In genomic region chr16:70591609-70592008, GRCh38 we compare ENCODE assay signal across 29 cellular contexts. TPM values are rescaled to one million over a fixed set of nuclear protein-coding genes. Genes with fewer than 3 reads are reported as not detected.
A peak's percentile ranks its signal among the peaks of the same experiment; 100 is the strongest.
DNase-seq lines count a peak whose midpoint lies in the region; ATAC-seq, FAIRE-seq and TF ChIP-seq lines count a peak whose summit lies in the region.
"Had no signal": no experiment of that assay in that cellular context is flagged by ENCODE, and none has a peak within 500 bp of the region (broad histone marks: within the 10 kb centered on the region; RNA-seq: fewer than 3 reads in every experiment).

No MANE protein-coding gene starts in this region.

- no peak overlapping the region for H3K4me2 ChIP-seq in A549

- intact Hi-C loops in mucosa of descending colon (cut with DNase I, micrococcal nuclease): no loop called here

- H3K9me3 Mint-ChIP-seq in activated T-cell treated with anti-CD3 and anti-CD28 coated beads, Interleukin-2, amount 50 U/mL, for 24 hours: no peaks in the 10 kb centered on the region
- H3K9me3 Mint-ChIP-seq: activated CD4-positive, alpha-beta memory T cell treated with anti-CD3 and anti-CD28 coated beads for 36 hours; activated naive CD8-positive, alpha-beta T cell treated with anti-CD3 and anti-CD28 coated beads for 36 hours; activated T-cell treated with anti-CD3 and anti-CD28 coated beads, Interleukin-2, amount 50 U/mL, for 72 hours; neural crest cell; stimulated activated naive CD8-positive, alpha-beta T cell treated with anti-CD3 and anti-CD28 coated beads, Interleukin-15, Interleukin-2, amounts not matched to agents 100 ng/mL and 50 ng/mL, for 24 hours; WTC11 had no signal

- no peaks in the 10 kb centered on the region for H3K36me3 ChIP-seq in esophagus (ENCODE audit: control insufficient read depth in 2 of 2, insufficient read depth in 2 of 2, low read length in 1 of 2)
- H3K36me3 ChIP-seq in mucosa of descending colon (ENCODE audit: low read depth): no peaks in the 10 kb centered on the region
- H3K36me3 ChIP-seq in subcutaneous abdominal adipose tissue (ENCODE audit: control insufficient read depth in 5 of 5, insufficient read depth in 5 of 5, low read length in 5 of 5): peaks cover 0 to under 1% (median 0%) of the 10 kb centered on the region in 5 donors

- H3K27me3 ChIP-seq in esophagus (ENCODE audit: control insufficient read depth in 1 of 2, insufficient read depth in 2 of 2, low read length in 2 of 2) (no peaks in the 10 kb centered on the region), subcutaneous abdominal adipose tissue (ENCODE audit: control insufficient read depth in 5 of 5, insufficient read depth in 4 of 5, low read length in 5 of 5) (no peaks in the 10 kb centered on the region)
- H3K27me3 ChIP-seq: dorsolateral prefrontal cortex had no signal

- no peak for FAIRE-seq in A549 (lab: Jason Lieb, UNC)
- FAIRE-seq: bronchial epithelial cell, GM12892 had no signal

- H3K9me3 ChIP-seq in A549 (no peaks in the 10 kb centered on the region), esophagus (ENCODE audit: control insufficient read depth in 2 of 2, insufficient read depth in 1 of 2, low read depth in 1 of 2, low read length in 1 of 2) (no peaks in the 10 kb centered on the region), mucosa of descending colon (no peaks in the 10 kb centered on the region), subcutaneous abdominal adipose tissue (ENCODE audit: control insufficient read depth in 5 of 5, low read length in 5 of 5) (no peaks in the 10 kb centered on the region)

- TF ChIP-seq RAD21 in A549 (conservative IDR thresholded peaks at IDR 0.05 in 1 of 2, IDR thresholded peaks at IDR 0.05 in 1 of 2): no peak

- 64% methylated on average over 3 of the region's 4 CpGs for WGBS in A549 (ENCODE audit: missing lambda C conversion rate)
- 46 to 53% methylated on average over 4 of the region's 4 CpGs for WGBS in esophagus, 2 donors

- H3K27me3 Mint-ChIP-seq in activated T-cell treated with anti-CD3 and anti-CD28 coated beads, Interleukin-2, amount 50 U/mL, for 24 hours: no peaks in the 10 kb centered on the region
- H3K27me3 Mint-ChIP-seq: activated naive CD8-positive, alpha-beta T cell treated with anti-CD3 and anti-CD28 coated beads for 36 hours; stimulated activated naive CD8-positive, alpha-beta T cell treated with anti-CD3 and anti-CD28 coated beads, Interleukin-15, Interleukin-2, amounts not matched to agents 100 ng/mL and 50 ng/mL, for 24 hours had no signal

- ATAC-seq in A549 (peak; percentile 28 to 37; a peak in 4 of 6 replicates), mucosa of descending colon (peak; percentile 43)

- no peak overlapping the region for H3K27ac Mint-ChIP-seq in activated T-cell treated with anti-CD3 and anti-CD28 coated beads, Interleukin-2, amount 50 U/mL, for 24 hours
- H3K27ac Mint-ChIP-seq: activated CD4-positive, alpha-beta memory T cell treated with anti-CD3 and anti-CD28 coated beads for 36 hours; activated naive CD8-positive, alpha-beta T cell treated with anti-CD3 and anti-CD28 coated beads for 36 hours; activated T-cell treated with anti-CD3 and anti-CD28 coated beads, Interleukin-2, amount 50 U/mL, for 72 hours; stimulated activated naive CD8-positive, alpha-beta T cell treated with anti-CD3 and anti-CD28 coated beads, Interleukin-15, Interleukin-2, amounts not matched to agents 100 ng/mL and 50 ng/mL, for 24 hours; WTC11 had no signal

- CTCF ChIA-PET in A549 (lab: Yijun Ruan, JAX): interaction anchor here (1.3 to 2.8 kb wide), 4 partner anchors 13 to 179 kb away, joined by 3 to 7 read pairs (median 4); no protein-coding TSS in a partner anchor

- H3K4me1 ChIP-seq in A549: peaks cover 14% of the 10 kb centered on the region
- H3K4me1 ChIP-seq in esophagus (ENCODE audit: control insufficient read depth in 2 of 2, insufficient read depth in 2 of 2, low read length in 1 of 2): peaks cover 8 to 18% of the 10 kb centered on the region in 2 donors
- H3K4me1 ChIP-seq in mucosa of descending colon (ENCODE audit: low read depth): peaks cover 6% of the 10 kb centered on the region
- peaks cover 10 to 41% (median 27%) of the 10 kb centered on the region in 5 donors for H3K4me1 ChIP-seq in subcutaneous abdominal adipose tissue (ENCODE audit: control insufficient read depth in 5 of 5, insufficient read depth in 5 of 5, low read length in 5 of 5)

- TF ChIP-seq CTCF in A549 (IDR thresholded peaks at IDR 0.05) (no peak), mucosa of descending colon (IDR thresholded peaks at IDR 0.05) (no peak)

- no peak for TF ChIP-seq POLR2A in A549 (IDR thresholded peaks at IDR 0.05; ENCODE audit: low read length)

- no peak for TF ChIP-seq EP300 in A549 (IDR thresholded peaks at IDR 0.05)

- H3K4me1 Mint-ChIP-seq in activated T-cell treated with anti-CD3 and anti-CD28 coated beads, Interleukin-2, amount 50 U/mL, for 24 hours (ENCODE audit: low read depth): no peaks in the 10 kb centered on the region
- H3K4me1 Mint-ChIP-seq: activated naive CD8-positive, alpha-beta T cell treated with anti-CD3 and anti-CD28 coated beads for 36 hours had no signal

- H3K36me3 Mint-ChIP-seq in activated T-cell treated with anti-CD3 and anti-CD28 coated beads, Interleukin-2, amount 50 U/mL, for 24 hours (ENCODE audit: low read depth): no peaks in the 10 kb centered on the region
- H3K36me3 Mint-ChIP-seq: activated CD4-positive, alpha-beta memory T cell treated with anti-CD3 and anti-CD28 coated beads for 36 hours; activated naive CD8-positive, alpha-beta T cell treated with anti-CD3 and anti-CD28 coated beads for 36 hours; WTC11 had no signal

- peak overlapping the region in 1 of 5 donors; percentile 62 for H3K9ac ChIP-seq in subcutaneous abdominal adipose tissue (ENCODE audit: low read length in 5 of 5)

- no peak overlapping the region for H3K4me3 Mint-ChIP-seq in activated T-cell treated with anti-CD3 and anti-CD28 coated beads, Interleukin-2, amount 50 U/mL, for 24 hours
- H3K4me3 Mint-ChIP-seq: activated CD4-positive, alpha-beta memory T cell treated with anti-CD3 and anti-CD28 coated beads for 36 hours; activated naive CD8-positive, alpha-beta T cell treated with anti-CD3 and anti-CD28 coated beads for 36 hours; activated T-cell treated with anti-CD3 and anti-CD28 coated beads, Interleukin-2, amount 50 U/mL, for 72 hours; neural crest cell; stimulated activated naive CD8-positive, alpha-beta T cell treated with anti-CD3 and anti-CD28 coated beads, Interleukin-15, Interleukin-2, amounts not matched to agents 100 ng/mL and 50 ng/mL, for 24 hours; WTC11 had no signal

- POLR2A ChIA-PET in A549 (lab: Yijun Ruan, JAX): no interaction called here

- DNase-seq in A549 (ENCODE audit: low read depth in 1 of 2, low spot score in 1 of 2): no peak
- peak in 1 of 3 donors; percentile 31 for DNase-seq in mucosa of descending colon
- no peak for DNase-seq in AG08395 (ENCODE audit: low spot score)
- no peak for DNase-seq in activated T-cell treated with anti-CD3 and anti-CD28 coated beads, Interleukin-2, amount 50 U/mL, for 24 hours
- DNase-seq in putamen (ENCODE audit: low spot score): no peak
- no peak for DNase-seq in anterior cingulate cortex (lab: John Stamatoyannopoulos, UW)
- DNase-seq: activated CD4-positive, alpha-beta memory T cell treated with anti-CD3 and anti-CD28 coated beads for 36 hours; activated naive CD8-positive, alpha-beta T cell treated with anti-CD3 and anti-CD28 coated beads for 36 hours; activated T-cell treated with anti-CD3 and anti-CD28 coated beads, Interleukin-2, amount 50 U/mL, for 72 hours; C1 segment of cervical spinal cord; DMS153; dorsolateral prefrontal cortex; erythroblast; GF-D8; glutamatergic neuron; NCI-H1417 treated with DMSO at 0.1 percent for 48 hours; NCI-H2171; NCI-H69 had no signal

- H3K27ac ChIP-seq in A549 (no peak overlapping the region), esophagus (ENCODE audit: low read depth in 2 of 2, low read length in 1 of 2) (peak overlapping the region; percentile 93 to 98), subcutaneous abdominal adipose tissue (ENCODE audit: low read depth, low read length) (peak overlapping the region; percentile 60)

- no peak overlapping the region for H3K4me3 ChIP-seq in A549
- H3K4me3 ChIP-seq in esophagus (ENCODE audit: low read depth in 1 of 2, low read length in 2 of 2): no peak overlapping the region
- H3K4me3 ChIP-seq in mucosa of descending colon: no peak overlapping the region
- no peak overlapping the region for H3K4me3 ChIP-seq in subcutaneous abdominal adipose tissue (ENCODE audit: low read depth in 1 of 5, low read length in 5 of 5)
- H3K4me3 ChIP-seq: dorsolateral prefrontal cortex had no signal

TF ChIP-seq in A549, 52 proteins besides CTCF, POLR2A, EP300 and RAD21:
- TF ChIP-seq RNF2 (IDR thresholded peaks at IDR 0.05; ENCODE audit: borderline replicate concordance, low read depth) (no peak), HOXB13 (CRISPR knock-in tag; IDR thresholded peaks at IDR 0.05; ENCODE audit: low read depth) (no peak), KDM1A (IDR thresholded peaks at IDR 0.05; ENCODE audit: low read depth) (peak; percentile 59; the same call in 1 of the 2 replicates), FOXS1 (CRISPR knock-in tag; IDR thresholded peaks at IDR 0.05) (no peak), RCOR1 (IDR thresholded peaks at IDR 0.05; ENCODE audit: low read depth, low read length) (no peak), FOSL2 (IDR thresholded peaks at IDR 0.05) (no peak), FOSL2 (CRISPR knock-in tag; IDR thresholded peaks at IDR 0.05) (no peak)

RNA-seq across cellular contexts. Expression of gene IL34, which starts 54.8 kb away (rescaled TPM):
- polyA plus RNA-seq in A549 (2011; rRNA removed) (0.12 and 0.25 TPM in 2 replicates), A549 (2017; fragmentation: RNase III; extraction: RNeasy Plus Mini Kit Qiagen cat#74134 plus additional on column Dnase treatment) (0.29 to 0.89 TPM (median 0.40 TPM) in 3 replicates), esophagus (10 to 100 TPM; 22.9 to 32.7 TPM)
- polyA plus RNA-seq in A549 (2012; cell fraction: cytosol; rRNA removed): 0.73 and 1.2 TPM in 2 replicates
- polyA plus RNA-seq in A549 (2012; cell fraction: nucleus; rRNA removed): 0.94 and 1.5 TPM in 2 replicates
- 0.41 TPM in 1 of 2 replicates, not detected in the other for polyA minus RNA-seq in A549 (2011; rRNA and poly(A)+ RNA removed)
- total RNA-seq in mucosa of descending colon: 1 to 10 TPM; 1.2 to 2.2 (median 1.8) TPM
- total RNA-seq: A673; activated CD4-positive, alpha-beta memory T cell treated with anti-CD3 and anti-CD28 coated beads for 36 hours; HT1080; OCI-LY7; T-helper 2 cell treated with Interferon-gamma antibody and Interleukin-4, amounts not matched to agents 100 ng/mL and 5 ng/mL, for 36 hours had no signal

Comparison
In these comparisons a context has a peak if more than half of its experiments do, and no peak if none do; other contexts are left out.
1. H3K27ac ChIP-seq: peak in esophagus (2 of 2) and subcutaneous abdominal adipose tissue (single experiment); none in A549 (0 of 2).
2. RNA of gene IL34, which starts 54.8 kb away (polyA plus RNA-seq): 22.9 to 32.7 TPM in esophagus; 0.12 to 1.5 TPM in A549; every median in the first group is over 4 times any median in the second.